In genomic region chr12:120692524-120693033, GRCh38 we compare ENCODE assay signal across 10 cellular contexts. TPM values are rescaled to one million over a fixed set of nuclear protein-coding genes. Genes with fewer than 3 reads are reported as not detected.
A peak's percentile ranks its signal among the peaks of the same experiment; 100 is the strongest.
DNase-seq lines count a peak whose midpoint lies in the region; ATAC-seq and FAIRE-seq lines count a peak whose summit lies in the region.
"Had no signal": no experiment of that assay in that cellular context is flagged by ENCODE, and none has a peak within 500 bp of the region (broad histone marks: within the 10 kb centered on the region; RNA-seq: fewer than 3 reads in every experiment).

No MANE protein-coding gene starts in this region.

- peaks cover 47% of the 10 kb centered on the region for H3K4me1 Mint-ChIP-seq in activated naive CD8-positive, alpha-beta T cell treated with anti-CD3 and anti-CD28 coated beads, Interleukin-2, amount 50 U/mL, for 24 hours

- peak overlapping the region; percentile 94 for H3K4me2 ChIP-seq in BLaER1

- 81 to 85% methylated on average over 4 to 9 of the region's 11 CpGs for WGBS in mesodermal cell (ENCODE audit: insufficient coverage in 2 of 2), 2 experiments

- no peak for FAIRE-seq in GM19239 (lab: Jason Lieb, UNC)

- H3K4me1 ChIP-seq in BLaER1 (peaks cover 52% of the 10 kb centered on the region), mesodermal cell (ENCODE audit: control insufficient read depth, insufficient read depth, low read length, poor library complexity, severe bottlenecking) (peaks cover 19% of the 10 kb centered on the region)

- no peak for ATAC-seq in activated naive CD8-positive, alpha-beta T cell treated with anti-CD3 and anti-CD28 coated beads, Interleukin-2, amount 50 U/mL, for 24 hours
- ATAC-seq in HG02981 (IDR thresholded peaks at IDR 0.05; ENCODE audit: unreplicated experiment) (no peak), HG02678 (IDR thresholded peaks at IDR 0.05; ENCODE audit: unreplicated experiment) (no peak)
- ATAC-seq: esophagus mucosa had no signal

- no peaks in the 10 kb centered on the region for H3K9me3 ChIP-seq in BLaER1
- H3K9me3 ChIP-seq in mesodermal cell (ENCODE audit: control insufficient read depth, low read length): no peaks in the 10 kb centered on the region

- no peaks in the 10 kb centered on the region for H3K9me3 Mint-ChIP-seq in activated naive CD8-positive, alpha-beta T cell treated with anti-CD3 and anti-CD28 coated beads, Interleukin-2, amount 50 U/mL, for 24 hours

- no peaks in the 10 kb centered on the region for H3K27me3 ChIP-seq in BLaER1

- no peak overlapping the region for H3K4me3 Mint-ChIP-seq in activated naive CD8-positive, alpha-beta T cell treated with anti-CD3 and anti-CD28 coated beads, Interleukin-2, amount 50 U/mL, for 24 hours

- H3K36me3 Mint-ChIP-seq in activated naive CD8-positive, alpha-beta T cell treated with anti-CD3 and anti-CD28 coated beads, Interleukin-2, amount 50 U/mL, for 24 hours (ENCODE audit: low read depth): peaks cover 34% of the 10 kb centered on the region

- H3K27ac ChIP-seq in BLaER1 (peak overlapping the region; percentile 32; the same call in 1 of the 2 replicates), mesodermal cell (ENCODE audit: low read depth, low read length, severe bottlenecking) (peak overlapping the region; percentile 36)

- H3K4me3 ChIP-seq in BLaER1: no peak overlapping the region
- H3K4me3 ChIP-seq in mesodermal cell (ENCODE audit: extremely low read depth, insufficient read depth, low read length, poor library complexity, severe bottlenecking): no peak overlapping the region

- DNase-seq in EH (ENCODE audit: low read depth) (peak; percentile 36), GM19239 (ENCODE audit: insufficient read length, low spot score) (no peak)
- no peak for DNase-seq in activated naive CD8-positive, alpha-beta T cell treated with anti-CD3 and anti-CD28 coated beads, Interleukin-2, amount 50 U/mL, for 24 hours
- DNase-seq in stimulated activated CD4-positive, alpha-beta T cell treated with anti-CD3 and anti-CD28 coated beads, Interleukin-2, amount 100 ng/mL, for 48 hours: no peak
- DNase-seq: NCI-H1694 treated with DMSO at 0.1 percent for 48 hours had no signal

- peak overlapping the region; percentile 55; the same call in 1 of the 2 replicates for H3K9ac ChIP-seq in BLaER1

- no peaks in the 10 kb centered on the region for H3K27me3 Mint-ChIP-seq in activated naive CD8-positive, alpha-beta T cell treated with anti-CD3 and anti-CD28 coated beads, Interleukin-2, amount 50 U/mL, for 24 hours

- H3K36me3 ChIP-seq in BLaER1 (peaks cover 52% of the 10 kb centered on the region), mesodermal cell (ENCODE audit: control insufficient read depth, insufficient read depth, low read length) (peaks cover 48% of the 10 kb centered on the region)

- peaks cover 75% of the 10 kb centered on the region for H4K20me1 ChIP-seq in BLaER1

- H3K27ac Mint-ChIP-seq in activated naive CD8-positive, alpha-beta T cell treated with anti-CD3 and anti-CD28 coated beads, Interleukin-2, amount 50 U/mL, for 24 hours: peak overlapping the region; percentile 36

RNA-seq across cellular contexts. Expression of gene MLEC, which starts 5.6 kb away (rescaled TPM):
- 76.2 TPM for polyA plus RNA-seq in mesodermal cell (2013, experiment 1 of 2)
- polyA plus RNA-seq in mesodermal cell (2013, experiment 2 of 2): 71.4 TPM

RNA-seq across cellular contexts. Expression of gene UNC119B, which starts 17.7 kb away (rescaled TPM):
- polyA plus RNA-seq in mesodermal cell (2013, experiment 1 of 2): 32.3 TPM
- polyA plus RNA-seq in mesodermal cell (2013, experiment 2 of 2): 32.0 TPM

RNA-seq across cellular contexts. Expression of gene ACADS, which starts 33.0 kb away (rescaled TPM):
- polyA plus RNA-seq in mesodermal cell (2013, experiment 1 of 2): 9.3 TPM
- 7.4 TPM for polyA plus RNA-seq in mesodermal cell (2013, experiment 2 of 2)

RNA-seq across cellular contexts. Expression of gene CABP1, which starts 52.2 kb away (rescaled TPM):
- 0.66 TPM for polyA plus RNA-seq in mesodermal cell (2013, experiment 1 of 2)
- polyA plus RNA-seq in mesodermal cell (2013, experiment 2 of 2): 0.35 TPM
